In genomic region chr4:163618845-163619244, GRCh38 we compare ENCODE assay signal across 14 cellular contexts.
DNase-seq lines count a peak whose midpoint lies in the region; ATAC-seq and TF ChIP-seq lines count a peak whose summit lies in the region.
"Had no signal": no experiment of that assay in that cellular context is flagged by ENCODE, and none has a peak within 500 bp of the region (broad histone marks: within the 10 kb centered on the region; RNA-seq: fewer than 3 reads in every experiment).

No MANE protein-coding gene starts in this region.

- no peaks in the 10 kb centered on the region for H3K36me3 ChIP-seq in Caco-2 (ENCODE audit: control insufficient read depth, insufficient read depth, low read length)
- H3K36me3 ChIP-seq: BLaER1 treated with 17β-estradiol and CSF1 and Interleukin-3, amounts not matched to agents 10 nM and 100 nM had no signal

- H3K27me3 ChIP-seq in Caco-2 (replicated peaks; ENCODE audit: control insufficient read depth, insufficient read depth, low read length), result no peaks in the 10 kb centered on the region
- H3K27me3 ChIP-seq: BLaER1 treated with 17β-estradiol and CSF1 and Interleukin-3, amounts not matched to agents 10 nM and 100 nM had no signal

- H3K27ac Mint-ChIP-seq in dendritic cell treated with granulocyte-macrophage colony-stimulating factor and Interleukin-4, amounts not matched to agents 40 ng/mL and 50 ng/mL, for 4 days, result peak overlapping the region; percentile 16
- no peak overlapping the region for H3K27ac Mint-ChIP-seq in Caco-2 (ENCODE audit: unreplicated experiment)
- H3K27ac Mint-ChIP-seq: B cell; CD8-positive, alpha-beta T cell had no signal

- no peak overlapping the region for H3K4me3 ChIP-seq in Caco-2 (ENCODE audit: low read depth, low read length)
- H3K4me3 ChIP-seq: BLaER1 treated with 17β-estradiol and CSF1 and Interleukin-3, amounts not matched to agents 10 nM and 100 nM had no signal

- H3K9me3 ChIP-seq in Caco-2, result no peaks in the 10 kb centered on the region
- H3K9me3 ChIP-seq: BLaER1 treated with 17β-estradiol and CSF1 and Interleukin-3, amounts not matched to agents 10 nM and 100 nM had no signal

- CTCF ChIA-PET in Caco-2 (lab: Charles Lee), result no interaction called here

- no peaks in the 10 kb centered on the region for H3K4me1 ChIP-seq in Caco-2

- BruUV-seq in Caco-2 (replicated peaks; lab: Mats Ljungman, UMichigan), result no TSS peak

- H3K9me3 Mint-ChIP-seq in dendritic cell treated with granulocyte-macrophage colony-stimulating factor and Interleukin-4, amounts not matched to agents 40 ng/mL and 50 ng/mL, for 4 days, result peaks cover 9% of the 10 kb centered on the region
- no peaks in the 10 kb centered on the region for H3K9me3 Mint-ChIP-seq in Caco-2 (ENCODE audit: unreplicated experiment)
- H3K9me3 Mint-ChIP-seq: CD8-positive, alpha-beta T cell had no signal

- TF ChIP-seq CTCF in Caco-2 (IDR thresholded peaks at IDR 0.05; ENCODE audit: insufficient read depth in 1 of 2, low read depth in 1 of 2, low read length in 1 of 2, severe bottlenecking in 1 of 2, unreplicated experiment in 1 of 2), result no peak

- no peak overlapping the region for H3K4me3 Mint-ChIP-seq in dendritic cell treated with granulocyte-macrophage colony-stimulating factor and Interleukin-4, amounts not matched to agents 40 ng/mL and 50 ng/mL, for 4 days
- H3K4me3 Mint-ChIP-seq in Caco-2 (ENCODE audit: unreplicated experiment), result no peak overlapping the region
- H3K4me3 Mint-ChIP-seq: B cell; CD8-positive, alpha-beta T cell; H9 had no signal

- no peak for DNase-seq in Caco-2
- DNase-seq in Ammon's horn (ENCODE audit: low spot score), result no peak
- DNase-seq in COLO668 (lab: John Stamatoyannopoulos, UW; ENCODE audit: unreplicated experiment), result no peak
- DNase-seq: 8988T; CD8-positive, alpha-beta T cell; COR-L47; H9; KG1 had no signal

- H3K36me3 Mint-ChIP-seq in dendritic cell treated with granulocyte-macrophage colony-stimulating factor and Interleukin-4, amounts not matched to agents 40 ng/mL and 50 ng/mL, for 4 days (ENCODE audit: low read depth), result no peaks in the 10 kb centered on the region
- no peaks in the 10 kb centered on the region for H3K36me3 Mint-ChIP-seq in Caco-2 (ENCODE audit: insufficient read depth, unreplicated experiment)
- H3K36me3 Mint-ChIP-seq: CD8-positive, alpha-beta T cell had no signal

- H3K27me3 Mint-ChIP-seq in dendritic cell treated with granulocyte-macrophage colony-stimulating factor and Interleukin-4, amounts not matched to agents 40 ng/mL and 50 ng/mL, for 4 days, result no peaks in the 10 kb centered on the region
- H3K27me3 Mint-ChIP-seq in Caco-2 (ENCODE audit: insufficient read depth, unreplicated experiment), result peaks cover 5% of the 10 kb centered on the region
- H3K27me3 Mint-ChIP-seq: B cell had no signal

- POLR2A ChIA-PET in Caco-2 (lab: Charles Lee), result no interaction called here

- peak; percentile 45 for ATAC-seq in GM18502 (IDR thresholded peaks at IDR 0.05; ENCODE audit: poor library complexity, unreplicated experiment)
- ATAC-seq in GM19351 (IDR thresholded peaks at IDR 0.05; ENCODE audit: unreplicated experiment), result peak; percentile 42
- peak; percentile 58 for ATAC-seq in HG03045 (IDR thresholded peaks at IDR 0.05; ENCODE audit: unreplicated experiment)
- ATAC-seq: CD8-positive, alpha-beta T cell had no signal

- H3K4me1 Mint-ChIP-seq in dendritic cell treated with granulocyte-macrophage colony-stimulating factor and Interleukin-4, amounts not matched to agents 40 ng/mL and 50 ng/mL, for 4 days (ENCODE audit: low read depth), result peaks cover 52% of the 10 kb centered on the region
- H3K4me1 Mint-ChIP-seq in Caco-2 (ENCODE audit: low read depth, unreplicated experiment), result no peaks in the 10 kb centered on the region

- intact Hi-C loops in dendritic cell treated with granulocyte-macrophage colony-stimulating factor and Interleukin-4, amounts not matched to agents 40 ng/mL and 50 ng/mL, for 4 days (cut with micrococcal nuclease), result no loop called here
- intact Hi-C loops in Caco-2 (cut with micrococcal nuclease; ENCODE audit: unreplicated experiment), result no loop called here
